In genomic region chr13:50309872-50310594, GRCh38 we compare ENCODE assay signal across 21 cellular contexts.
DNase-seq lines count a peak whose midpoint lies in the region; ATAC-seq and TF ChIP-seq lines count a peak whose summit lies in the region.
"Had no signal": no experiment of that assay in that cellular context is flagged by ENCODE, and none has a peak within 500 bp of the region (broad histone marks: within the 10 kb centered on the region; RNA-seq: fewer than 3 reads in every experiment).

No MANE protein-coding gene starts in this region.

- H3K27me3 ChIP-seq in H7 (ENCODE audit: control insufficient read depth, insufficient read depth, low read length) = no peaks in the 10 kb centered on the region
- H3K27me3 ChIP-seq: esophagus muscularis mucosa, right atrium auricular region, stomach, upper lobe of left lung had no signal

- peaks cover 2 to 3% of the 10 kb centered on the region in 2 donors for H3K36me3 Mint-ChIP-seq in CD14-positive monocyte
- H3K36me3 Mint-ChIP-seq in T-helper 17 cell (ENCODE audit: low read depth) = no peaks in the 10 kb centered on the region

- peak; percentile 50 for ATAC-seq in T-helper 17 cell
- no peak for ATAC-seq in HG02759 (IDR thresholded peaks at IDR 0.05; ENCODE audit: unreplicated experiment)
- ATAC-seq: GM12878 had no signal

- H3K4me1 Mint-ChIP-seq in CD14-positive monocyte (peaks cover 13% of the 10 kb centered on the region), T-helper 17 cell (peaks cover 17% of the 10 kb centered on the region)

- peaks cover 0 to 2% (median 0%) of the 10 kb centered on the region in 7 donors for H3K9me3 Mint-ChIP-seq in CD14-positive monocyte
- H3K9me3 Mint-ChIP-seq: activated B cell treated with CpG ODN at 0.5 μM for 24 hours had no signal

- peak overlapping the region in 2 of 7 donors; percentile 25 to 37 for H3K27ac Mint-ChIP-seq in CD14-positive monocyte
- H3K27ac Mint-ChIP-seq in T-helper 17 cell = no peak overlapping the region
- H3K27ac Mint-ChIP-seq: activated B cell treated with CpG ODN at 0.5 μM for 24 hours had no signal

- H3K4me3 Mint-ChIP-seq in CD14-positive monocyte (peak overlapping the region; percentile 44 to 45), T-helper 17 cell (peak overlapping the region; percentile 76)
- H3K4me3 Mint-ChIP-seq: activated B cell treated with CpG ODN at 0.5 μM for 24 hours had no signal

- H3K36me3 ChIP-seq in H7 (replicated peaks; ENCODE audit: control insufficient read depth, insufficient read depth, low read length) = no peaks in the 10 kb centered on the region
- H3K36me3 ChIP-seq: esophagus muscularis mucosa, right atrium auricular region, stomach, upper lobe of left lung had no signal

- H3K4me3 ChIP-seq in H7 (ENCODE audit: insufficient read depth, low read depth, low read length) = no peak overlapping the region
- H3K4me3 ChIP-seq in coronary artery = no peak overlapping the region
- H3K4me3 ChIP-seq: esophagus muscularis mucosa, GM12878, right atrium auricular region, stomach, upper lobe of left lung had no signal

- H3K27me3 Mint-ChIP-seq in CD14-positive monocyte (ENCODE audit: low read depth in 3 of 3) (no peaks in the 10 kb centered on the region), T-helper 17 cell (no peaks in the 10 kb centered on the region)
- H3K27me3 Mint-ChIP-seq: activated B cell treated with CpG ODN at 0.5 μM for 24 hours had no signal

- intact Hi-C loops in CD14-positive monocyte (cut with micrococcal nuclease) = loop anchor here in 1 of 2 donors (10.0 kb wide), 1 partner anchor 215 kb away; no protein-coding TSS in a partner anchor

- no peak for DNase-seq in CD14-positive monocyte (ENCODE audit: low spot score)
- peak; percentile 7 for DNase-seq in H7
- no peak for DNase-seq in T-helper 17 cell
- DNase-seq in iPS-NIHi7 (ENCODE audit: extremely low spot score) = peak; percentile 51
- DNase-seq in coronary artery (ENCODE audit: low spot score) = no peak
- no peak for DNase-seq in SKM-1 (lab: John Stamatoyannopoulos, UW; ENCODE audit: unreplicated experiment)
- no peak for DNase-seq in NCI-H774 (lab: John Stamatoyannopoulos, UW)
- DNase-seq: activated B cell treated with CpG ODN at 0.5 μM for 24 hours; activated CD8-positive, alpha-beta memory T cell treated with anti-CD3 and anti-CD28 coated beads for 24 hours; MV-4-11; NCI-H2081 treated with DMSO at 0.1 percent for 48 hours; NCI-H510A treated with DMSO at 0.1 percent for 48 hours; occipital lobe; Right ventricle myocardium superior; stimulated activated CD4-positive, alpha-beta T cell treated with anti-CD3 and anti-CD28 coated beads, Interleukin-15, amount 100 ng/mL, for 24 hours; stomach; upper lobe of left lung had no signal

- no peaks in the 10 kb centered on the region for H3K9me3 ChIP-seq in T-helper 17 cell (ENCODE audit: control insufficient read depth, low read length, poor library complexity, severe bottlenecking)
- H3K9me3 ChIP-seq: esophagus muscularis mucosa, right atrium auricular region, stomach, upper lobe of left lung had no signal

- TF ChIP-seq CTCF in CD14-positive monocyte (IDR thresholded peaks at IDR 0.05) (no peak), coronary artery (IDR thresholded peaks at IDR 0.05) (no peak)

- no peak overlapping the region for H3K27ac ChIP-seq in coronary artery
- H3K27ac ChIP-seq: right atrium auricular region, stomach, upper lobe of left lung had no signal

Comparison
In these comparisons a context has a peak if more than half of its experiments do, and no peak if none do; other contexts are left out.
1. DNase-seq: peak in H7 (single experiment) and iPS-NIHi7 (single experiment); none in CD14-positive monocyte (single experiment), T-helper 17 cell (0 of 3), coronary artery (single experiment), SKM-1 (single experiment) and NCI-H774 (single experiment).